Comparison of ENCODE assay signal across 11 cellular contexts in genomic region chr9:121567142-121568100, GRCh38.
DNase-seq lines count a peak whose midpoint lies in the region; ATAC-seq and TF ChIP-seq lines count a peak whose summit lies in the region.
"Had no signal": no experiment of that assay in that cellular context is flagged by ENCODE, and none has a peak within 500 bp of the region (broad histone marks: within the 10 kb centered on the region; RNA-seq: fewer than 3 reads in every experiment).

No MANE protein-coding gene starts in this region.

- H3F3A ChIP-seq in GM23338 (replicated peaks; ENCODE audit: low read depth), result no peaks in the 10 kb centered on the region

- DNase-seq in GM23338 (ENCODE audit: low spot score), result peak; percentile 20
- DNase-seq in cerebellum (ENCODE audit: low spot score), result peak; percentile 53
- no peak for DNase-seq in activated effector memory CD4-positive, alpha-beta T cell treated with Interleukin-2 at 50 U/mL for 16 hours
- DNase-seq in activated naive CD8-positive, alpha-beta T cell treated with anti-CD3 and anti-CD28 coated beads for 36 hours, result no peak
- DNase-seq: DMS 273 treated with DMSO at 0.1 percent for 48 hours had no signal

- H3K4me2 ChIP-seq in GM23338, result no peak overlapping the region
- peak overlapping the region; percentile 60 for H3K4me2 ChIP-seq in skeletal muscle satellite cell (ENCODE audit: low read length)

- no peak overlapping the region for H3K27ac Mint-ChIP-seq in GM23338
- no peak overlapping the region for H3K27ac Mint-ChIP-seq in activated naive CD8-positive, alpha-beta T cell treated with anti-CD3 and anti-CD28 coated beads for 36 hours

- H3K36me3 ChIP-seq in GM23338 (ENCODE audit: insufficient read depth), result no peaks in the 10 kb centered on the region
- H3K36me3 ChIP-seq in skeletal muscle satellite cell (ENCODE audit: insufficient read depth, low read length), result no peaks in the 10 kb centered on the region
- H3K36me3 ChIP-seq: MG63 had no signal

- H3K27ac ChIP-seq in GM23338 (ENCODE audit: low read depth), result no peak overlapping the region
- peak overlapping the region; percentile 23 for H3K27ac ChIP-seq in layer of hippocampus (ENCODE audit: low read depth, low read length)

- H3K9ac ChIP-seq in skeletal muscle satellite cell (ENCODE audit: low read depth, low read length), result peak overlapping the region; percentile 16

- peak; percentile 61 for ATAC-seq in GM23338
- ATAC-seq in GM19328 (IDR thresholded peaks at IDR 0.05; ENCODE audit: unreplicated experiment), result no peak
- ATAC-seq in HG02970 (IDR thresholded peaks at IDR 0.05; ENCODE audit: low FRiP score, unreplicated experiment), result no peak
- ATAC-seq: left colon had no signal

- H3K4me3 Mint-ChIP-seq in GM23338, result no peak overlapping the region
- no peak overlapping the region for H3K4me3 Mint-ChIP-seq in activated naive CD8-positive, alpha-beta T cell treated with anti-CD3 and anti-CD28 coated beads for 36 hours

- no peaks in the 10 kb centered on the region for H3K9me3 ChIP-seq in skeletal muscle satellite cell (replicated peaks; ENCODE audit: low read length)
- H3K9me3 ChIP-seq: MG63 had no signal

- peak overlapping the region; percentile 23; the same call in 1 of the 2 replicates for H2AFZ ChIP-seq in GM23338

- no peak for TF ChIP-seq CTCF in GM23338 (conservative IDR thresholded peaks at IDR 0.05; ENCODE audit: low read depth in 2 of 2)

- H3K27me3 ChIP-seq in GM23338 (ENCODE audit: insufficient read depth) (no peaks in the 10 kb centered on the region), layer of hippocampus (ENCODE audit: control insufficient read depth, insufficient read depth, low read length) (no peaks in the 10 kb centered on the region), skeletal muscle satellite cell (ENCODE audit: control insufficient read depth, insufficient read depth, low read length) (peaks cover 24% of the 10 kb centered on the region)
- H3K27me3 ChIP-seq: MG63 had no signal

- no peaks in the 10 kb centered on the region for H4K20me1 ChIP-seq in GM23338 (replicated peaks; ENCODE audit: insufficient read depth)

- H3K27me3 Mint-ChIP-seq in GM23338 (ENCODE audit: insufficient read depth, low read depth, poor library complexity), result peaks cover 11% of the 10 kb centered on the region
- H3K27me3 Mint-ChIP-seq in activated naive CD8-positive, alpha-beta T cell treated with anti-CD3 and anti-CD28 coated beads for 36 hours, result no peaks in the 10 kb centered on the region

- H3K4me3 ChIP-seq in GM23338 (no peak overlapping the region), skeletal muscle satellite cell (ENCODE audit: low read length) (no peak overlapping the region)
- H3K4me3 ChIP-seq: MG63 had no signal

- H3K4me1 ChIP-seq in GM23338 (ENCODE audit: insufficient read depth) (no peaks in the 10 kb centered on the region; the same call in 1 of the 2 replicates), skeletal muscle satellite cell (ENCODE audit: control insufficient read depth, insufficient read depth, low read length) (peaks cover 30% of the 10 kb centered on the region)

- no peaks in the 10 kb centered on the region for H3K79me2 ChIP-seq in GM23338 (replicated peaks; ENCODE audit: insufficient read depth)

- no peaks in the 10 kb centered on the region for H3K9me2 ChIP-seq in GM23338 (ENCODE audit: insufficient read depth)

- H3K4me1 Mint-ChIP-seq in GM23338, result peaks cover 19% of the 10 kb centered on the region
- no peaks in the 10 kb centered on the region for H3K4me1 Mint-ChIP-seq in activated naive CD8-positive, alpha-beta T cell treated with anti-CD3 and anti-CD28 coated beads for 36 hours

- H3K9me3 Mint-ChIP-seq in GM23338, result no peaks in the 10 kb centered on the region
- no peaks in the 10 kb centered on the region for H3K9me3 Mint-ChIP-seq in activated naive CD8-positive, alpha-beta T cell treated with anti-CD3 and anti-CD28 coated beads for 36 hours

- H3K36me3 Mint-ChIP-seq in GM23338 (ENCODE audit: low read depth), result no peaks in the 10 kb centered on the region
- no peaks in the 10 kb centered on the region for H3K36me3 Mint-ChIP-seq in activated naive CD8-positive, alpha-beta T cell treated with anti-CD3 and anti-CD28 coated beads for 36 hours

TF ChIP-seq in GM23338, 12 proteins besides CTCF, POLR2A, EP300 and RAD21 (continues in another document):
- TF ChIP-seq EZH2phosphoT487 (IDR thresholded peaks at IDR 0.05; ENCODE audit: unreplicated experiment) (no peak), POLR2AphosphoS5 (IDR thresholded peaks at IDR 0.05; ENCODE audit: low read depth) (no peak), EZH2 (IDR thresholded peaks at IDR 0.05; ENCODE audit: low read depth, unreplicated experiment) (no peak), REST (IDR thresholded peaks at IDR 0.05; ENCODE audit: unreplicated experiment) (no peak), CREB1 (CRISPR knock-in tag; IDR thresholded peaks at IDR 0.05; ENCODE audit: low read depth) (no peak), STAT1 (IDR thresholded peaks at IDR 0.05; ENCODE audit: unreplicated experiment) (no peak)

Comparison
In these comparisons a context has a peak if more than half of its experiments do, and no peak if none do; other contexts are left out.
1. DNase-seq: peak in GM23338 (single experiment) and cerebellum (single experiment); none in activated effector memory CD4-positive, alpha-beta T cell treated with Interleukin-2 at 50 U/mL for 16 hours (single experiment) and activated naive CD8-positive, alpha-beta T cell treated with anti-CD3 and anti-CD28 coated beads for 36 hours (single experiment).